Comparison of ENCODE assay signal across 9 cellular contexts in the genomic region with DNA sequence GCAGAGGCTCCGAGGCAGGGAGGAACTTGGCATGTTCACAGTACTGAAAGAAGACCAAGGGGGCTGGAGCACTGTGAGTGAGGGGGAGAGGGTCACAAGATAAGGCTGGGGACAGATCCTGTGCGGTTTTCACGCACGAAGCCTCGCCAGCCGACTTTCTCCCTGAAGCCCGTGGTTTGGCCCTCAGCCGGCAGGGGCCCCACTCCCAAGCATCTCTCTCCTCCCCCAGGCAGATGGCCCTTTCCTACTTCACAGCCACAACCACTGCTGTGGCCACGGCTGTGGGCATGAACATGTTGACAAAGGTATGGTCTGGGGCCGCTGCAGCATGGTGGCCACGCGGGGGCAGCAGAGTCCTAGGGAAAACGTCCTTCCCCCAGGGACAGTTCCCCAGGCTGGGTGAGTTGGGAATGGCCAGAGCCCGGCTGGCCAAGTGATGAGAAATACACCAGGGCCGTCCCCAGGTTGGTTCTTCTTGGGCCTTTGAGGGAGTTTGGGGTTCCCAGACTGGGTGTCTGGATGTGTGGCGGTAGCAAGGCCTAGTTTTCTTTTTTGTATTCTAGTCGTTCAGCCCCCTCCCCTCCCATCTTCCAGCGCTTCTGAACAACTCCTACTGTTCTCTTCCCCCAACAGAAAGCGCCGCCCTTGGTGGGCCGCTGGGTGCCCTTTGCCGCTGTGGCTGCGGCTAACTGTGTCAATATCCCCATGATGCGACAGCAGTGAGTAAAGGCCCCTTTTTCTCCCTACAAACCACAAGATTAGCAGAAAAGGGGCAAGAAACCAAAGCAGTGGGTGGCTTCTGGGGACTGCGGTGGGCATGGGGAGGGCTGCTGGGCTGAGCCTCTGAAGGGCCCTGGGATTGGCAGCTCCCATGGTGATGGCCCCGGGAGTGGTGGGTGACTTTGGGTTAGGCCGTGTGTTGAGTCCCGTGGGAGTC. TPM values are rescaled to one million over a fixed set of nuclear protein-coding genes. Genes with fewer than 3 reads are reported as not detected.
DNase-seq lines count a peak whose midpoint lies in the region; ATAC-seq and TF ChIP-seq lines count a peak whose summit lies in the region.
"Had no signal": no experiment of that assay in that cellular context is flagged by ENCODE, and none has a peak within 500 bp of the region (broad histone marks: within the 10 kb centered on the region; RNA-seq: fewer than 3 reads in every experiment).

No MANE protein-coding gene starts in this region.

- no peaks in the 10 kb centered on the region for H3K9me3 Mint-ChIP-seq in CD8-positive, alpha-beta memory T cell
- H3K9me3 Mint-ChIP-seq in activated T-helper 2 cell treated with anti-CD3 and anti-CD28 coated beads, Interferon-gamma antibody, Interleukin-2, Interleukin-4, amounts not matched to agents 10 μg/mL and 5 μg/mL and 100 μg/mL, durations not matched to agents 14 hours and 24 hours and 36 hours = no peaks in the 10 kb centered on the region
- H3K9me3 Mint-ChIP-seq: T-helper 1 cell treated with Interleukin-12 subunit alpha and Interleukin-12 subunit beta and Interleukin-4 antibody, amounts not matched to agents 30 μg/mL and 1 μg/mL, for 36 hours had no signal

- ATAC-seq in HCT116 (peak; percentile 99), Panc1 (peak; percentile 98), foreskin keratinocyte (peak; percentile 79), upper lobe of left lung (ENCODE audit: low FRiP score in 2 of 2) (peak; percentile 90 to 94), GM18873 (IDR thresholded peaks at IDR 0.05; ENCODE audit: low FRiP score, unreplicated experiment) (no peak)

- no peak overlapping the region for H3K9ac ChIP-seq in HCT116 (ENCODE audit: low read length)

- RAD21 ChIA-PET in HCT116 (lab: Charles Lee; ENCODE audit: low non-redundant PET in 1 of 2, low total read pairs in 2 of 2, uncharacterized antibody in 2 of 2, unreplicated experiment in 2 of 2) = no interaction called here

- no peaks in the 10 kb centered on the region for H3K79me2 ChIP-seq in HCT116 (ENCODE audit: insufficient read depth, low read length)

- H3K9me3 ChIP-seq in CD8-positive, alpha-beta memory T cell (ENCODE audit: low read length) = no peaks in the 10 kb centered on the region
- H3K9me3 ChIP-seq in HCT116 (ENCODE audit: control insufficient read depth in 1 of 2, insufficient read depth in 1 of 2, low read depth in 1 of 2, low read length in 2 of 2) = no peaks in the 10 kb centered on the region
- H3K9me3 ChIP-seq in Panc1 (ENCODE audit: control insufficient read depth, insufficient read depth, low read depth, low read length) = no peaks in the 10 kb centered on the region
- no peaks in the 10 kb centered on the region for H3K9me3 ChIP-seq in neutrophil
- no peaks in the 10 kb centered on the region for H3K9me3 ChIP-seq in upper lobe of left lung

- WGBS in upper lobe of left lung, 2 donors = 47 to 67% methylated on average over 23 to 28 of the region's 28 CpGs

- no peak overlapping the region for H3K4me2 ChIP-seq in HCT116 (ENCODE audit: low read length)

- H3K4me3 ChIP-seq in CD8-positive, alpha-beta memory T cell (ENCODE audit: low read length) = no peak overlapping the region
- H3K4me3 ChIP-seq in HCT116 (replicated peaks in 1 of 2; ENCODE audit: low read depth in 1 of 2, low read length in 2 of 2) (no peak overlapping the region), Panc1 (ENCODE audit: low read depth in 2 of 2, low read length in 2 of 2) (no peak overlapping the region), neutrophil (ENCODE audit: low read depth in 1 of 2, low read length in 1 of 2) (no peak overlapping the region), upper lobe of left lung (no peak overlapping the region)

- H3K36me3 ChIP-seq in CD8-positive, alpha-beta memory T cell (ENCODE audit: insufficient read depth, low read length) = peaks cover 9% of the 10 kb centered on the region
- peaks cover 25 to 26% of the 10 kb centered on the region in 2 experiments; a peak in 2 of 4 replicates for H3K36me3 ChIP-seq in HCT116 (ENCODE audit: control insufficient read depth in 1 of 2, insufficient read depth in 2 of 2, low read length in 2 of 2)
- no peaks in the 10 kb centered on the region for H3K36me3 ChIP-seq in Panc1 (ENCODE audit: control insufficient read depth, insufficient read depth, low read length)
- H3K36me3 ChIP-seq in neutrophil = no peaks in the 10 kb centered on the region
- H3K36me3 ChIP-seq in upper lobe of left lung = peaks cover 0 to 16% (median 5%) of the 10 kb centered on the region in 4 donors

- in situ Hi-C loops in Panc1 (cut with HindIII; ENCODE audit: low pct_unique_long_range_greater_than_20kb, low sequenced_read_pairs) = no loop called here

- TF ChIP-seq CTCF in HCT116 (IDR thresholded peaks at IDR 0.05 in 2 of 3, conservative IDR thresholded peaks at IDR 0.05 in 1 of 3; ENCODE audit: borderline replicate concordance in 1 of 3, insufficient read depth in 1 of 3, low read depth in 2 of 3, low read length in 2 of 3) (peak; percentile 83 to 99 (median 99)), Panc1 (IDR thresholded peaks at IDR 0.05) (peak; percentile 98), foreskin keratinocyte (conservative IDR thresholded peaks at IDR 0.05) (peak; percentile 93), neutrophil (IDR thresholded peaks at IDR 0.05) (peak; percentile 92), upper lobe of left lung (IDR thresholded peaks at IDR 0.05) (peak; percentile 90 to 95 (median 93))

- peaks cover 6 to 9% (median 8%) of the 10 kb centered on the region in 3 donors for H3K4me1 Mint-ChIP-seq in CD8-positive, alpha-beta memory T cell
- H3K4me1 Mint-ChIP-seq in activated T-helper 2 cell treated with anti-CD3 and anti-CD28 coated beads, Interferon-gamma antibody, Interleukin-2, Interleukin-4, amounts not matched to agents 10 μg/mL and 5 μg/mL and 100 μg/mL, durations not matched to agents 14 hours and 24 hours and 36 hours (ENCODE audit: low read depth) = peaks cover 6% of the 10 kb centered on the region

- H3K27ac ChIP-seq in CD8-positive, alpha-beta memory T cell (ENCODE audit: low read depth, low read length) = no peak overlapping the region
- no peak overlapping the region for H3K27ac ChIP-seq in HCT116 (ENCODE audit: low read depth, low read length)
- H3K27ac ChIP-seq in Panc1 (ENCODE audit: low read length) = peak overlapping the region; percentile 58
- H3K27ac ChIP-seq in foreskin keratinocyte = no peak overlapping the region
- no peak overlapping the region for H3K27ac ChIP-seq in neutrophil
- no peak overlapping the region for H3K27ac ChIP-seq in upper lobe of left lung

- peak; percentile 22 to 64 (median 30) for DNase-seq in CD8-positive, alpha-beta memory T cell
- peak; percentile 49 for DNase-seq in HCT116 (ENCODE audit: low read depth, low spot score)
- peak; percentile 35 for DNase-seq in Panc1 (ENCODE audit: low read depth, low spot score)
- peak; percentile 39 for DNase-seq in activated T-helper 2 cell treated with anti-CD3 and anti-CD28 coated beads, Interferon-gamma antibody, Interleukin-2, Interleukin-4, amounts not matched to agents 10 μg/mL and 5 μg/mL and 100 μg/mL, durations not matched to agents 14 hours and 24 hours and 36 hours (ENCODE audit: low spot score)
- DNase-seq in foreskin keratinocyte = peak in 1 of 2 donors; percentile 37
- peak; percentile 89 to 94 for DNase-seq in upper lobe of left lung

- TF ChIP-seq POLR2A in HCT116 (IDR thresholded peaks at IDR 0.05; ENCODE audit: borderline replicate concordance, extremely low read depth, insufficient read depth, insufficient read length) (no peak), upper lobe of left lung (IDR thresholded peaks at IDR 0.05) (no peak)

- peak; percentile 95 for TF ChIP-seq RAD21 in HCT116 (IDR thresholded peaks at IDR 0.05; ENCODE audit: low read depth)

- no peaks in the 10 kb centered on the region for H3K4me1 ChIP-seq in CD8-positive, alpha-beta memory T cell (ENCODE audit: insufficient read depth, low read length)
- H3K4me1 ChIP-seq in HCT116 (ENCODE audit: control insufficient read depth in 1 of 2, insufficient read depth in 2 of 2, low read length in 2 of 2) (no peaks in the 10 kb centered on the region), Panc1 (ENCODE audit: control insufficient read depth, insufficient read depth, low read length) (peaks cover 3% of the 10 kb centered on the region; the same call in 1 of the 2 replicates), foreskin keratinocyte (no peaks in the 10 kb centered on the region), neutrophil (ENCODE audit: control insufficient read depth in 1 of 2, insufficient read depth in 1 of 2, low read depth in 1 of 2, low read length in 1 of 2) (peaks cover 0 to 5% of the 10 kb centered on the region in 2 experiments), upper lobe of left lung (peaks cover 3 to 8% (median 6%) of the 10 kb centered on the region in 4 donors)

- no peaks in the 10 kb centered on the region for H3K27me3 Mint-ChIP-seq in CD8-positive, alpha-beta memory T cell
- H3K27me3 Mint-ChIP-seq in activated T-helper 2 cell treated with anti-CD3 and anti-CD28 coated beads, Interferon-gamma antibody, Interleukin-2, Interleukin-4, amounts not matched to agents 10 μg/mL and 5 μg/mL and 100 μg/mL, durations not matched to agents 14 hours and 24 hours and 36 hours (ENCODE audit: low read depth) = no peaks in the 10 kb centered on the region

- intact Hi-C loops in HCT116 (cut with micrococcal nuclease) (loop anchor here (1.0 to 10.0 kb wide), 7 partner anchors 105 to 755 kb away; partner anchors contain the start of gene CNNM2), Panc1 (cut with micrococcal nuclease; ENCODE audit: unreplicated experiment) (loop anchor here (2.0 to 5.0 kb wide), 3 partner anchors 103 to 333 kb away; no protein-coding TSS in a partner anchor)
- intact Hi-C loops in activated T-helper 2 cell treated with anti-CD3 and anti-CD28 coated beads, Interferon-gamma antibody, Interleukin-2, Interleukin-4, amounts not matched to agents 10 μg/mL and 5 μg/mL and 100 μg/mL, durations not matched to agents 14 hours and 24 hours and 36 hours (cut with micrococcal nuclease) = loop anchor here (2.0 kb wide), 1 partner anchor 171 kb away; no protein-coding TSS in a partner anchor

- H3K36me3 Mint-ChIP-seq in CD8-positive, alpha-beta memory T cell = peaks cover 6 to 72% (median 19%) of the 10 kb centered on the region in 3 donors
- H3K36me3 Mint-ChIP-seq in activated T-helper 2 cell treated with anti-CD3 and anti-CD28 coated beads, Interferon-gamma antibody, Interleukin-2, Interleukin-4, amounts not matched to agents 10 μg/mL and 5 μg/mL and 100 μg/mL, durations not matched to agents 14 hours and 24 hours and 36 hours (ENCODE audit: low read depth) = peaks cover 58% of the 10 kb centered on the region

- POLR2A ChIA-PET in CD8-positive, alpha-beta memory T cell (lab: Charles Lee) = interaction anchor here (0.6 kb wide), 1 partner anchor 13 kb away, joined by 6 read pairs; no protein-coding TSS in a partner anchor
- POLR2A ChIA-PET in HCT116 (lab: Charles Lee) (no interaction called here), Panc1 (lab: Charles Lee) (no interaction called here)

- no peaks in the 10 kb centered on the region for H4K20me1 ChIP-seq in HCT116 (ENCODE audit: insufficient read depth)

- CTCF ChIA-PET in CD8-positive, alpha-beta memory T cell (lab: Charles Lee) = interaction anchor here (0.9 kb wide), 1 partner anchor 10 kb away, joined by 3 read pairs; no protein-coding TSS in a partner anchor
- CTCF ChIA-PET in HCT116 (lab: Charles Lee) = no interaction called here
- CTCF ChIA-PET in Panc1 (lab: Charles Lee) = no interaction called here

- TF ChIP-seq EP300 in upper lobe of left lung (IDR thresholded peaks at IDR 0.05) = no peak

- BruUV-seq in HCT116 (replicated peaks; lab: Mats Ljungman, UMichigan) (no TSS peak), Panc1 (replicated peaks; lab: Mats Ljungman, UMichigan) (no TSS peak)

- H3K9me2 ChIP-seq in HCT116 (ENCODE audit: insufficient read depth) = no peaks in the 10 kb centered on the region

- no peak overlapping the region for H3K4me3 Mint-ChIP-seq in CD8-positive, alpha-beta memory T cell
- no peak overlapping the region for H3K4me3 Mint-ChIP-seq in activated T-helper 2 cell treated with anti-CD3 and anti-CD28 coated beads, Interferon-gamma antibody, Interleukin-2, Interleukin-4, amounts not matched to agents 10 μg/mL and 5 μg/mL and 100 μg/mL, durations not matched to agents 14 hours and 24 hours and 36 hours (ENCODE audit: low read depth)
- H3K4me3 Mint-ChIP-seq: T-helper 1 cell treated with Interleukin-12 subunit alpha and Interleukin-12 subunit beta and Interleukin-4 antibody, amounts not matched to agents 30 μg/mL and 1 μg/mL, for 36 hours had no signal

- no peaks in the 10 kb centered on the region for H3K27me3 ChIP-seq in CD8-positive, alpha-beta memory T cell (ENCODE audit: insufficient read depth, low read length, poor library complexity, severe bottlenecking)
- H3K27me3 ChIP-seq in HCT116 (ENCODE audit: insufficient read depth, low read length) (no peaks in the 10 kb centered on the region), Panc1 (ENCODE audit: control insufficient read depth, insufficient read depth, low read length) (no peaks in the 10 kb centered on the region), foreskin keratinocyte (no peaks in the 10 kb centered on the region), neutrophil (no peaks in the 10 kb centered on the region), upper lobe of left lung (no peaks in the 10 kb centered on the region)

- H3K27ac Mint-ChIP-seq in CD8-positive, alpha-beta memory T cell = peak overlapping the region in 5 of 8 donors; percentile 1 to 78 (median 61)
- peak overlapping the region; percentile 24 for H3K27ac Mint-ChIP-seq in activated T-helper 2 cell treated with anti-CD3 and anti-CD28 coated beads, Interferon-gamma antibody, Interleukin-2, Interleukin-4, amounts not matched to agents 10 μg/mL and 5 μg/mL and 100 μg/mL, durations not matched to agents 14 hours and 24 hours and 36 hours
- H3K27ac Mint-ChIP-seq: T-helper 1 cell treated with Interleukin-12 subunit alpha and Interleukin-12 subunit beta and Interleukin-4 antibody, amounts not matched to agents 30 μg/mL and 1 μg/mL, for 36 hours had no signal

- H2AFZ ChIP-seq in HCT116 (ENCODE audit: low read depth, low read length, poor library complexity, severe bottlenecking) = no peak overlapping the region

RNA-seq across cellular contexts. Expression of gene WBP1L, which starts 14.4 kb away (rescaled TPM):
- 10 to 100 TPM; 16.0 to 17.8 TPM for total RNA-seq in CD8-positive, alpha-beta memory T cell
- 28.5 TPM for polyA plus RNA-seq in CD8-positive, alpha-beta memory T cell
- 25.2 TPM for total RNA-seq in HCT116 (2021; ENCODE audit: unreplicated experiment)
- 25.3 and 27.1 TPM in 2 replicates for polyA plus RNA-seq in HCT116 (2012)
- 91.3 TPM for total RNA-seq in Panc1 (2021; ENCODE audit: unreplicated experiment)
- 99.5 TPM for polyA plus RNA-seq in Panc1 (2012; ENCODE audit: insufficient read length)
- total RNA-seq in activated T-helper 2 cell treated with anti-CD3 and anti-CD28 coated beads, Interferon-gamma antibody, Interleukin-2, Interleukin-4, amounts not matched to agents 10 μg/mL and 5 μg/mL and 100 μg/mL, durations not matched to agents 14 hours and 24 hours and 36 hours = 18.0 and 19.9 TPM in 2 replicates
- 22.9 and 25.8 TPM in 2 replicates for total RNA-seq in foreskin keratinocyte
- 10.2 and 11.1 TPM in 2 replicates for polyA plus RNA-seq in foreskin keratinocyte
- 10 to 100 TPM; 41.7 to 76.6 (median 54.7) TPM for total RNA-seq in upper lobe of left lung

RNA-seq across cellular contexts. Expression of gene SFXN2, which starts 14.9 kb away (rescaled TPM):
- 10 to 100 TPM; 27.6 to 30.6 TPM for total RNA-seq in CD8-positive, alpha-beta memory T cell
- polyA plus RNA-seq in CD8-positive, alpha-beta memory T cell = 10.1 TPM
- 22.9 TPM for total RNA-seq in HCT116 (2021; ENCODE audit: unreplicated experiment)
- polyA plus RNA-seq in HCT116 (2012) = 7.2 and 14.3 TPM in 2 replicates
- 11.6 TPM for total RNA-seq in Panc1 (2021; ENCODE audit: unreplicated experiment)
- polyA plus RNA-seq in Panc1 (2012; ENCODE audit: insufficient read length) = 4.0 TPM
- total RNA-seq in activated T-helper 2 cell treated with anti-CD3 and anti-CD28 coated beads, Interferon-gamma antibody, Interleukin-2, Interleukin-4, amounts not matched to agents 10 μg/mL and 5 μg/mL and 100 μg/mL, durations not matched to agents 14 hours and 24 hours and 36 hours = 52.2 and 54.0 TPM in 2 replicates
- 11.8 and 14.3 TPM in 2 replicates for total RNA-seq in foreskin keratinocyte
- 6.7 and 8.2 TPM in 2 replicates for polyA plus RNA-seq in foreskin keratinocyte
- total RNA-seq in upper lobe of left lung = 10 to 100 TPM in 2 of 6 donors, 1 to 10 TPM in 4; 3.9 to 28.3 (median 8.0) TPM

RNA-seq across cellular contexts. Expression of gene ARL3, which starts 15.2 kb away (rescaled TPM):
- 1 to 10 TPM; 8.7 TPM for total RNA-seq in CD8-positive, alpha-beta memory T cell
- polyA plus RNA-seq in CD8-positive, alpha-beta memory T cell = 5.7 TPM
- total RNA-seq in HCT116 (2021; ENCODE audit: unreplicated experiment) (13.3 TPM), Panc1 (2021; ENCODE audit: unreplicated experiment) (20.7 TPM), foreskin keratinocyte (9.3 and 10.0 TPM in 2 replicates), upper lobe of left lung (1 to 10 TPM; 4.6 to 7.9 (median 6.4) TPM)
- 8.4 and 10.1 TPM in 2 replicates for polyA plus RNA-seq in HCT116 (2012)
- polyA plus RNA-seq in Panc1 (2012; ENCODE audit: insufficient read length) = 19.3 TPM
- 11.1 and 12.2 TPM in 2 replicates for total RNA-seq in activated T-helper 2 cell treated with anti-CD3 and anti-CD28 coated beads, Interferon-gamma antibody, Interleukin-2, Interleukin-4, amounts not matched to agents 10 μg/mL and 5 μg/mL and 100 μg/mL, durations not matched to agents 14 hours and 24 hours and 36 hours
- 15.4 and 16.2 TPM in 2 replicates for polyA plus RNA-seq in foreskin keratinocyte
